Comparison of ENCODE assay signal across 8 cellular contexts in genomic region chr2:28683100-28683706, GRCh38.
DNase-seq lines count a peak whose midpoint lies in the region; ATAC-seq and TF ChIP-seq lines count a peak whose summit lies in the region.

No MANE protein-coding gene starts in this region.

- H3K4me1 ChIP-seq in ACC112 (ENCODE audit: control insufficient read depth, insufficient read depth, low read length, unreplicated experiment) = peaks cover 27% of the 10 kb centered on the region
- H3K4me1 ChIP-seq in body of pancreas = peaks cover 54% of the 10 kb centered on the region
- H3K4me1 ChIP-seq in upper lobe of left lung = peaks cover 17 to 27% (median 22%) of the 10 kb centered on the region in 4 donors
- H3K4me1 ChIP-seq in CD4-positive, alpha-beta memory T cell (ENCODE audit: insufficient read depth, low read length) = peaks cover 29% of the 10 kb centered on the region

- TF ChIP-seq POLR2A in body of pancreas (IDR thresholded peaks at IDR 0.05) (no peak), upper lobe of left lung (IDR thresholded peaks at IDR 0.05) (no peak)

- peaks cover 23 to 37% (median 34%) of the 10 kb centered on the region in 4 donors for H3K4me1 Mint-ChIP-seq in CD4-positive, alpha-beta memory T cell

- no peak overlapping the region for H3K27ac ChIP-seq in ACC112 (ENCODE audit: low read depth, low read length)
- peak overlapping the region; percentile 17 to 68 (median 60) for H3K27ac ChIP-seq in body of pancreas
- H3K27ac ChIP-seq in upper lobe of left lung = peak overlapping the region in 2 of 4 donors; percentile 54
- no peak overlapping the region for H3K27ac ChIP-seq in CD4-positive, alpha-beta memory T cell (ENCODE audit: low read depth, low read length)

- H3K79me2 ChIP-seq in ACC112 (ENCODE audit: control insufficient read depth, insufficient read depth, low read length, unreplicated experiment) = no peaks in the 10 kb centered on the region

- no peak for TF ChIP-seq EP300 in upper lobe of left lung (IDR thresholded peaks at IDR 0.05)

- H3K9me3 Mint-ChIP-seq in CD4-positive, alpha-beta memory T cell = peaks cover 0 to 2% (median 0%) of the 10 kb centered on the region in 8 donors

- ATAC-seq in body of pancreas (peak; percentile 76), upper lobe of left lung (ENCODE audit: low FRiP score in 2 of 2) (peak; percentile 45 to 64), HG03521 (IDR thresholded peaks at IDR 0.05; ENCODE audit: unreplicated experiment) (no peak)

- CTCF ChIA-PET in CD4-positive, alpha-beta memory T cell (lab: Charles Lee; ENCODE audit: partially characterized antibody) = interaction anchor here (1.2 to 4.6 kb wide), 2 partner anchors 10 to 89 kb away, joined by 3 to 28 read pairs; no protein-coding TSS in a partner anchor

- H3K27ac Mint-ChIP-seq in CD4-positive, alpha-beta memory T cell = peak overlapping the region in 3 of 7 donors; percentile 29 to 95 (median 70)

- H3K27me3 ChIP-seq in ACC112 (ENCODE audit: insufficient read depth, low read length) = no peaks in the 10 kb centered on the region
- no peaks in the 10 kb centered on the region for H3K27me3 ChIP-seq in body of pancreas
- H3K27me3 ChIP-seq in upper lobe of left lung = no peaks in the 10 kb centered on the region
- no peaks in the 10 kb centered on the region for H3K27me3 ChIP-seq in CD4-positive, alpha-beta memory T cell (ENCODE audit: insufficient read depth, low read length)

- H3K36me3 ChIP-seq in ACC112 (ENCODE audit: insufficient read depth, low read length) (no peaks in the 10 kb centered on the region), body of pancreas (replicated peaks in 1 of 2; ENCODE audit: insufficient read depth in 1 of 2, low read depth in 2 of 2) (no peaks in the 10 kb centered on the region), upper lobe of left lung (no peaks in the 10 kb centered on the region)
- no peaks in the 10 kb centered on the region for H3K36me3 ChIP-seq in CD4-positive, alpha-beta memory T cell (ENCODE audit: insufficient read depth, low read length)

- peak overlapping the region; percentile 14 for H2AFZ ChIP-seq in ACC112 (ENCODE audit: low read length, unreplicated experiment)

- TF ChIP-seq CTCF in body of pancreas (IDR thresholded peaks at IDR 0.05) (no peak), upper lobe of left lung (IDR thresholded peaks at IDR 0.05) (no peak)

- no peak overlapping the region for H3K4me3 Mint-ChIP-seq in CD4-positive, alpha-beta memory T cell

- H3K9me3 ChIP-seq in body of pancreas (no peaks in the 10 kb centered on the region), upper lobe of left lung (no peaks in the 10 kb centered on the region)
- no peaks in the 10 kb centered on the region for H3K9me3 ChIP-seq in CD4-positive, alpha-beta memory T cell (ENCODE audit: control insufficient read depth in 1 of 2, low read length in 2 of 2)

- DNase-seq in LHCN-M2 (ENCODE audit: low read depth) (peak; percentile 95), body of pancreas (peak; percentile 80 to 92 (median 90)), kidney glomerular epithelial cell (lab: John Stamatoyannopoulos, UW) (peak; percentile 89), upper lobe of left lung (peak; percentile 49 to 87)
- DNase-seq in CD4-positive, alpha-beta memory T cell = no peak
- DNase-seq in stimulated activated CD4-positive, alpha-beta T cell treated with anti-CD3 and anti-CD28 coated beads, Interleukin-12 subunit alpha, Interleukin-12 subunit beta, amount 100 ng/mL, for 4 hours = no peak

- intact Hi-C loops in body of pancreas (cut with DNase I) = no loop called here
- intact Hi-C loops in CD4-positive, alpha-beta memory T cell (cut with micrococcal nuclease) = loop anchor here (10.0 kb wide), 1 partner anchor 88 kb away; no protein-coding TSS in a partner anchor

- 52 to 55% methylated on average over 11 to 14 of the region's 14 CpGs for WGBS in body of pancreas, 2 donors
- 54 to 67% methylated on average over 5 to 13 of the region's 14 CpGs for WGBS in upper lobe of left lung, 2 donors

- H3K27me3 Mint-ChIP-seq in CD4-positive, alpha-beta memory T cell = no peaks in the 10 kb centered on the region

- H3K4me3 ChIP-seq in ACC112 (ENCODE audit: low read depth, low read length) (no peak overlapping the region), body of pancreas (no peak overlapping the region), upper lobe of left lung (no peak overlapping the region)
- H3K4me3 ChIP-seq in CD4-positive, alpha-beta memory T cell (ENCODE audit: low read length in 2 of 2) = no peak overlapping the region

- POLR2A ChIA-PET in CD4-positive, alpha-beta memory T cell (lab: Charles Lee; ENCODE audit: partially characterized antibody) = interaction anchor here (1.1 kb wide), 1 partner anchor 89 kb away, joined by 4 read pairs; no protein-coding TSS in a partner anchor

- no peaks in the 10 kb centered on the region for H3K36me3 Mint-ChIP-seq in CD4-positive, alpha-beta memory T cell

Comparison
In these comparisons a context has a peak if more than half of its experiments do, and no peak if none do; other contexts are left out.
1. H3K27ac ChIP-seq: peak in body of pancreas (4 of 4); none in ACC112 (single experiment) and CD4-positive, alpha-beta memory T cell (single experiment).
2. DNase-seq: peak in LHCN-M2 (single experiment), body of pancreas (4 of 4), kidney glomerular epithelial cell (single experiment) and upper lobe of left lung (2 of 2); none in CD4-positive, alpha-beta memory T cell (0 of 5) and stimulated activated CD4-positive, alpha-beta T cell treated with anti-CD3 and anti-CD28 coated beads, Interleukin-12 subunit alpha, Interleukin-12 subunit beta, amount 100 ng/mL, for 4 hours (single experiment).